ENCODE assay signal across 2 cellular contexts in the genomic region with DNA sequence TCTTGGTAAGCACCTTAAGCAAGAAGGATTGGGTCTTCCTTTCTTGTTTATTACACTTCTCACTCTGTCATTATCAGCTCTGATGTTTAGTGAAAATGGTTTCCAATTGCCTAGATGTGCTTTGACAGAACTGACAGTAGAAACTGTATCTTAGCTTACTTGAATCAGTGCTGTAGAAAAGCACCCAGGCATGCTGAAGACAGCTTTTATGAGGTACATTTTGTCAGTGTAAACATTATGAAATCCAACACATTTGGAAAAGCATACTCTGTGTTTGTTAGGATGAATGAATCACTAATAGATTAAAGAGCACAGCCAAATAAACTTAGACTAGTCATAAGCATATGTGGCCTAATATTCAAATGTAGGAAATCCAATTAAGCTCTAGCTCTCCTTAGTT.
A peak's percentile ranks its signal among the peaks of the same experiment; 100 is the strongest.
TF ChIP-seq lines count a peak whose summit lies in the region.

No MANE protein-coding gene starts in this region.

TF ChIP-seq in liver, 16 proteins besides CTCF, POLR2A, EP300 and RAD21:
- TF ChIP-seq, protein P1, sequence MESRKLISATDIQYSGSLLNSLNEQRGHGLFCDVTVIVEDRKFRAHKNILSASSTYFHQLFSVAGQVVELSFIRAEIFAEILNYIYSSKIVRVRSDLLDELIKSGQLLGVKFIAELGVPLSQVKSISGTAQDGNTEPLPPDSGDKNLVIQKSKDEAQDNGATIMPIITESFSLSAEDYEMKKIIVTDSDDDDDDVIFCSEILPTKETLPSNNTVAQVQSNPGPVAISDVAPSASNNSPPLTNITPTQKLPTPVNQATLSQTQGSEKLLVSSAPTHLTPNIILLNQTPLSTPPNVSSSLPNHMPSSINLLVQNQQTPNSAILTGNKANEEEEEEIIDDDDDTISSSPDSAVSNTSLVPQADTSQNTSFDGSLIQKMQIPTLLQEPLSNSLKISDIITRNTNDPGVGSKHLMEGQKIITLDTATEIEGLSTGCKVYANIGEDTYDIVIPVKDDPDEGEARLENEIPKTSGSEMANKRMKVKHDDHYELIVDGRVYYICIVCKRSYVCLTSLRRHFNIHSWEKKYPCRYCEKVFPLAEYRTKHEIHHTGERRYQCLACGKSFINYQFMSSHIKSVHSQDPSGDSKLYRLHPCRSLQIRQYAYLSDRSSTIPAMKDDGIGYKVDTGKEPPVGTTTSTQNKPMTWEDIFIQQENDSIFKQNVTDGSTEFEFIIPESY (IDR thresholded peaks at IDR 0.05) = no peak
- peak; percentile 43 for TF ChIP-seq FOXA2 (IDR thresholded peaks at IDR 0.05)
- no peak for TF ChIP-seq TAF1 (conservative IDR thresholded peaks at IDR 0.05)
- TF ChIP-seq, protein P2, sequence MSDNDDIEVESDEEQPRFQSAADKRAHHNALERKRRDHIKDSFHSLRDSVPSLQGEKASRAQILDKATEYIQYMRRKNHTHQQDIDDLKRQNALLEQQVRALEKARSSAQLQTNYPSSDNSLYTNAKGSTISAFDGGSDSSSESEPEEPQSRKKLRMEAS (IDR thresholded peaks at IDR 0.05) = peak; percentile 2
- TF ChIP-seq HNF4G (IDR thresholded peaks at IDR 0.05) = no peak
- peak in 1 of 2 donors; percentile 9 for TF ChIP-seq HNF4A (conservative IDR thresholded peaks at IDR 0.05)
- TF ChIP-seq JUND (IDR thresholded peaks at IDR 0.05) = peak in 1 of 2 donors; percentile 48
- peak; percentile 11 for TF ChIP-seq YY1 (IDR thresholded peaks at IDR 0.05)
- TF ChIP-seq, protein P3, sequence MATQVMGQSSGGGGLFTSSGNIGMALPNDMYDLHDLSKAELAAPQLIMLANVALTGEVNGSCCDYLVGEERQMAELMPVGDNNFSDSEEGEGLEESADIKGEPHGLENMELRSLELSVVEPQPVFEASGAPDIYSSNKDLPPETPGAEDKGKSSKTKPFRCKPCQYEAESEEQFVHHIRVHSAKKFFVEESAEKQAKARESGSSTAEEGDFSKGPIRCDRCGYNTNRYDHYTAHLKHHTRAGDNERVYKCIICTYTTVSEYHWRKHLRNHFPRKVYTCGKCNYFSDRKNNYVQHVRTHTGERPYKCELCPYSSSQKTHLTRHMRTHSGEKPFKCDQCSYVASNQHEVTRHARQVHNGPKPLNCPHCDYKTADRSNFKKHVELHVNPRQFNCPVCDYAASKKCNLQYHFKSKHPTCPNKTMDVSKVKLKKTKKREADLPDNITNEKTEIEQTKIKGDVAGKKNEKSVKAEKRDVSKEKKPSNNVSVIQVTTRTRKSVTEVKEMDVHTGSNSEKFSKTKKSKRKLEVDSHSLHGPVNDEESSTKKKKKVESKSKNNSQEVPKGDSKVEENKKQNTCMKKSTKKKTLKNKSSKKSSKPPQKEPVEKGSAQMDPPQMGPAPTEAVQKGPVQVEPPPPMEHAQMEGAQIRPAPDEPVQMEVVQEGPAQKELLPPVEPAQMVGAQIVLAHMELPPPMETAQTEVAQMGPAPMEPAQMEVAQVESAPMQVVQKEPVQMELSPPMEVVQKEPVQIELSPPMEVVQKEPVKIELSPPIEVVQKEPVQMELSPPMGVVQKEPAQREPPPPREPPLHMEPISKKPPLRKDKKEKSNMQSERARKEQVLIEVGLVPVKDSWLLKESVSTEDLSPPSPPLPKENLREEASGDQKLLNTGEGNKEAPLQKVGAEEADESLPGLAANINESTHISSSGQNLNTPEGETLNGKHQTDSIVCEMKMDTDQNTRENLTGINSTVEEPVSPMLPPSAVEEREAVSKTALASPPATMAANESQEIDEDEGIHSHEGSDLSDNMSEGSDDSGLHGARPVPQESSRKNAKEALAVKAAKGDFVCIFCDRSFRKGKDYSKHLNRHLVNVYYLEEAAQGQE (IDR thresholded peaks at IDR 0.05) = no peak
- no peak for TF ChIP-seq SP1 (IDR thresholded peaks at IDR 0.05)

TF ChIP-seq in HepG2, 621 proteins besides CTCF, POLR2A, EP300 and RAD21 (continues in another document):
- no peak for TF ChIP-seq HMGXB3 (CRISPR knock-in tag; IDR thresholded peaks at IDR 0.05; ENCODE audit: borderline replicate concordance)
- no peak for TF ChIP-seq ZNF589 (CRISPR knock-in tag; conservative IDR thresholded peaks at IDR 0.05)
- no peak for TF ChIP-seq TRIM22 (IDR thresholded peaks at IDR 0.05)
- TF ChIP-seq, protein P4, sequence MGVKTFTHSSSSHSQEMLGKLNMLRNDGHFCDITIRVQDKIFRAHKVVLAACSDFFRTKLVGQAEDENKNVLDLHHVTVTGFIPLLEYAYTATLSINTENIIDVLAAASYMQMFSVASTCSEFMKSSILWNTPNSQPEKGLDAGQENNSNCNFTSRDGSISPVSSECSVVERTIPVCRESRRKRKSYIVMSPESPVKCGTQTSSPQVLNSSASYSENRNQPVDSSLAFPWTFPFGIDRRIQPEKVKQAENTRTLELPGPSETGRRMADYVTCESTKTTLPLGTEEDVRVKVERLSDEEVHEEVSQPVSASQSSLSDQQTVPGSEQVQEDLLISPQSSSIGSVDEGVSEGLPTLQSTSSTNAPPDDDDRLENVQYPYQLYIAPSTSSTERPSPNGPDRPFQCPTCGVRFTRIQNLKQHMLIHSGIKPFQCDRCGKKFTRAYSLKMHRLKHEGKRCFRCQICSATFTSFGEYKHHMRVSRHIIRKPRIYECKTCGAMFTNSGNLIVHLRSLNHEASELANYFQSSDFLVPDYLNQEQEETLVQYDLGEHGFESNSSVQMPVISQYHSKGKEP (CRISPR knock-in tag; IDR thresholded peaks at IDR 0.05) = no peak
- no peak for TF ChIP-seq ZHX2 (IDR thresholded peaks at IDR 0.05; ENCODE audit: low read depth)
- no peak for TF ChIP-seq ZHX2 (CRISPR knock-in tag; IDR thresholded peaks at IDR 0.05; ENCODE audit: borderline replicate concordance)
- no peak for TF ChIP-seq FOSL2 (CRISPR knock-in tag; IDR thresholded peaks at IDR 0.05)
- no peak for TF ChIP-seq THYN1 (CRISPR knock-in tag; IDR thresholded peaks at IDR 0.05; ENCODE audit: borderline replicate concordance, low read depth)
- TF ChIP-seq KLF16 (CRISPR knock-in tag; IDR thresholded peaks at IDR 0.05) = no peak
- TF ChIP-seq, protein P5, sequence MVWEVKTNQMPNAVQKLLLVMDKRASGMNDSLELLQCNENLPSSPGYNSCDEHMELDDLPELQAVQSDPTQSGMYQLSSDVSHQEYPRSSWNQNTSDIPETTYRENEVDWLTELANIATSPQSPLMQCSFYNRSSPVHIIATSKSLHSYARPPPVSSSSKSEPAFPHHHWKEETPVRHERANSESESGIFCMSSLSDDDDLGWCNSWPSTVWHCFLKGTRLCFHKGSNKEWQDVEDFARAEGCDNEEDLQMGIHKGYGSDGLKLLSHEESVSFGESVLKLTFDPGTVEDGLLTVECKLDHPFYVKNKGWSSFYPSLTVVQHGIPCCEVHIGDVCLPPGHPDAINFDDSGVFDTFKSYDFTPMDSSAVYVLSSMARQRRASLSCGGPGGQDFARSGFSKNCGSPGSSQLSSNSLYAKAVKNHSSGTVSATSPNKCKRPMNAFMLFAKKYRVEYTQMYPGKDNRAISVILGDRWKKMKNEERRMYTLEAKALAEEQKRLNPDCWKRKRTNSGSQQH (CRISPR knock-in tag; IDR thresholded peaks at IDR 0.05; ENCODE audit: low read depth) = no peak
- TF ChIP-seq ZNF317 (CRISPR knock-in tag; IDR thresholded peaks at IDR 0.05) = no peak
- no peak for TF ChIP-seq ZNF513 (CRISPR knock-in tag; conservative IDR thresholded peaks at IDR 0.05)
- TF ChIP-seq, protein P6, sequence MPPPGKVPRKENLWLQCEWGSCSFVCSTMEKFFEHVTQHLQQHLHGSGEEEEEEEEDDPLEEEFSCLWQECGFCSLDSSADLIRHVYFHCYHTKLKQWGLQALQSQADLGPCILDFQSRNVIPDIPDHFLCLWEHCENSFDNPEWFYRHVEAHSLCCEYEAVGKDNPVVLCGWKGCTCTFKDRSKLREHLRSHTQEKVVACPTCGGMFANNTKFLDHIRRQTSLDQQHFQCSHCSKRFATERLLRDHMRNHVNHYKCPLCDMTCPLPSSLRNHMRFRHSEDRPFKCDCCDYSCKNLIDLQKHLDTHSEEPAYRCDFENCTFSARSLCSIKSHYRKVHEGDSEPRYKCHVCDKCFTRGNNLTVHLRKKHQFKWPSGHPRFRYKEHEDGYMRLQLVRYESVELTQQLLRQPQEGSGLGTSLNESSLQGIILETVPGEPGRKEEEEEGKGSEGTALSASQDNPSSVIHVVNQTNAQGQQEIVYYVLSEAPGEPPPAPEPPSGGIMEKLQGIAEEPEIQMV (CRISPR knock-in tag; IDR thresholded peaks at IDR 0.05; ENCODE audit: low read depth) = no peak
